ENCODE assay signal across 1 cellular context in the genomic region with DNA sequence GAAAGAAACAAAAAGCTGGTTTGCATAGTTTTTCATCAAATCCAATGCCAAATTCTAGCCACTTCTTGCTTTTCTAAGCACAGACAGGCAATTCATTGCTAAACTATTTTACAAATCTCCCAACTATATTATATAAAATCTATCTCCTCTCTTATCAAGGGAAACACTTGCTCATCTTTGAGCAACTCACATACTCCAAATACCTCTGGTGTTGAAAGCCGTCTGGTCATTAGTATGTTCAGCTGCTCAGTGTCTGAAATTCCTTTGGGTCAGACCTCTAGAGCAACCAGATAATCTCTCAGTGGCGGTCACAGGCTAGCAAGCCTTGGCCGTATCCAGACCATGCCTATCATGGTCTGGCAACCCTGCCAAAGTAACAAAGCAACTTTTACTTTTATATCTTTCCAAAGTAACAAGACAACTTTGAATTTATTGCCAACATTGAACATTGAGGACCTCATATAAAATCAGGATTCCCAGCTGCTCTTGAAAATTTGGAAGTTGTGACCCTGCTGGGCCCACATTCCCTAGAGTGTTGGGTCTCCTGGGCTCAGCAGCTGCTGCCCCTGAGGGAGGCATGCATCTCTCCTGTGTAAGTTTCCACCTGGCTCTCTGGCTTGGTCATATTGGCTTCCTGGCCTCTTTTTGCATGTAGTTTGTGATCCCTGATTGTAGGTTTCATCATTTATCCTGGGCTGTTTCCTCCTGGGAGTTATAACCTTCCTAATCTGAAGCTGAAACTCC.
TF ChIP-seq lines count a peak whose summit lies in the region.

No MANE protein-coding gene starts in this region.

TF ChIP-seq in HepG2, 621 proteins besides CTCF, POLR2A, EP300 and RAD21 (continued from another document):
- TF ChIP-seq ZBTB38 (CRISPR knock-in tag; IDR thresholded peaks at IDR 0.05), result no peak
